In genomic region chr9:88833946-88834345, GRCh38 we compare ENCODE assay signal across 23 cellular contexts.
"Had no signal": no experiment of that assay in that cellular context is flagged by ENCODE, and none has a peak within 500 bp of the region (broad histone marks: within the 10 kb centered on the region; RNA-seq: fewer than 3 reads in every experiment).

No MANE protein-coding gene starts in this region.

- H3K4me3 Mint-ChIP-seq: activated B cell treated with CpG ODN at 0.5 μM for 24 hours; activated CD8-positive, alpha-beta T cell treated with anti-CD3 and anti-CD28 coated beads for 36 hours; activated naive CD8-positive, alpha-beta T cell treated with anti-CD3 and anti-CD28 coated beads, Interleukin-2, amount 10 ng/mL, durations not matched to agents 7 days and 5 days; dendritic cell treated with granulocyte-macrophage colony-stimulating factor and Interleukin-4, amounts not matched to agents 40 ng/mL and 50 ng/mL, for 4 days; endodermal cell; nephron progenitor cell; stimulated activated effector memory CD8-positive, alpha-beta T cell treated with anti-CD3 and anti-CD28 coated beads, Interleukin-12 subunit alpha, Interleukin-12 subunit beta, amount 100 ng/mL, for 72 hours; T-helper 2 cell treated with Interferon-gamma antibody and Interleukin-4, amounts not matched to agents 5 μg/mL and 100 μg/mL, for 36 hours had no signal

- DNase-seq: activated B cell treated with CpG ODN at 0.5 μM for 24 hours; activated CD4-positive, alpha-beta T cell treated with anti-CD3 and anti-CD28 coated beads, Interleukin-2, amount 50 U/mL, for 1 hour; activated CD8-positive, alpha-beta T cell treated with anti-CD3 and anti-CD28 coated beads for 36 hours; activated naive CD8-positive, alpha-beta T cell treated with anti-CD3 and anti-CD28 coated beads, Interleukin-2, amount 10 ng/mL, durations not matched to agents 7 days and 5 days; activated T-cell treated with anti-CD3 and anti-CD28 coated beads, Interleukin-2, amount 50 U/mL, for 48 hours; amniotic stem cell; central memory CD4-positive, alpha-beta T cell; endodermal cell; esophagus squamous epithelium; left ventricle myocardium inferior; nephron progenitor cell; right lobe of liver; stimulated activated CD4-positive, alpha-beta T cell treated with anti-CD3 and anti-CD28 coated beads, Interleukin-4, amount 100 ng/mL, for 24 hours; stomach; T-helper 1 cell; thyroid gland; upper lobe of right lung had no signal

- H3K4me1 ChIP-seq: right lobe of liver had no signal

- H3K27ac ChIP-seq: esophagus squamous epithelium, left ventricle myocardium inferior, neutrophil, right lobe of liver, stomach, thyroid gland, upper lobe of right lung had no signal

- H3K27ac Mint-ChIP-seq: activated B cell treated with CpG ODN at 0.5 μM for 24 hours; activated CD8-positive, alpha-beta T cell treated with anti-CD3 and anti-CD28 coated beads for 36 hours; activated naive CD8-positive, alpha-beta T cell treated with anti-CD3 and anti-CD28 coated beads, Interleukin-2, amount 10 ng/mL, durations not matched to agents 7 days and 5 days; activated T-helper 2 cell treated with anti-CD3 and anti-CD28 coated beads, Interferon-gamma antibody, Interleukin-2, Interleukin-4, amounts not matched to agents 10 μg/mL and 5 μg/mL and 100 μg/mL, durations not matched to agents 14 hours and 24 hours and 36 hours; dendritic cell treated with granulocyte-macrophage colony-stimulating factor and Interleukin-4, amounts not matched to agents 40 ng/mL and 50 ng/mL, for 4 days; endodermal cell; nephron progenitor cell; progenitor cell of endocrine pancreas; stimulated activated effector memory CD8-positive, alpha-beta T cell treated with anti-CD3 and anti-CD28 coated beads, Interleukin-12 subunit alpha, Interleukin-12 subunit beta, amount 100 ng/mL, for 72 hours; T-helper 2 cell treated with Interferon-gamma antibody and Interleukin-4, amounts not matched to agents 5 μg/mL and 100 μg/mL, for 36 hours had no signal

- H3K9me3 Mint-ChIP-seq: activated B cell treated with CpG ODN at 0.5 μM for 24 hours; activated CD8-positive, alpha-beta T cell treated with anti-CD3 and anti-CD28 coated beads for 36 hours; activated naive CD8-positive, alpha-beta T cell treated with anti-CD3 and anti-CD28 coated beads, Interleukin-2, amount 10 ng/mL, durations not matched to agents 7 days and 5 days; activated T-helper 2 cell treated with anti-CD3 and anti-CD28 coated beads, Interferon-gamma antibody, Interleukin-2, Interleukin-4, amounts not matched to agents 10 μg/mL and 5 μg/mL and 100 μg/mL, durations not matched to agents 14 hours and 24 hours and 36 hours; dendritic cell treated with granulocyte-macrophage colony-stimulating factor and Interleukin-4, amounts not matched to agents 40 ng/mL and 50 ng/mL, for 4 days; stimulated activated effector memory CD8-positive, alpha-beta T cell treated with anti-CD3 and anti-CD28 coated beads, Interleukin-12 subunit alpha, Interleukin-12 subunit beta, amount 100 ng/mL, for 72 hours; T-helper 2 cell treated with Interferon-gamma antibody and Interleukin-4, amounts not matched to agents 5 μg/mL and 100 μg/mL, for 36 hours had no signal

- H3K4me1 Mint-ChIP-seq: endodermal cell had no signal

- H3K36me3 Mint-ChIP-seq: activated naive CD8-positive, alpha-beta T cell treated with anti-CD3 and anti-CD28 coated beads, Interleukin-2, amount 10 ng/mL, durations not matched to agents 7 days and 5 days had no signal

- H3K27me3 ChIP-seq: right lobe of liver, stomach, thyroid gland, upper lobe of right lung had no signal

- ATAC-seq: activated CD8-positive, alpha-beta T cell treated with anti-CD3 and anti-CD28 coated beads for 36 hours; stimulated activated effector memory CD8-positive, alpha-beta T cell treated with anti-CD3 and anti-CD28 coated beads, Interleukin-12 subunit alpha, Interleukin-12 subunit beta, amount 100 ng/mL, for 72 hours had no signal
